Comparison of ENCODE assay signal across 1 cellular context in the genomic region with DNA sequence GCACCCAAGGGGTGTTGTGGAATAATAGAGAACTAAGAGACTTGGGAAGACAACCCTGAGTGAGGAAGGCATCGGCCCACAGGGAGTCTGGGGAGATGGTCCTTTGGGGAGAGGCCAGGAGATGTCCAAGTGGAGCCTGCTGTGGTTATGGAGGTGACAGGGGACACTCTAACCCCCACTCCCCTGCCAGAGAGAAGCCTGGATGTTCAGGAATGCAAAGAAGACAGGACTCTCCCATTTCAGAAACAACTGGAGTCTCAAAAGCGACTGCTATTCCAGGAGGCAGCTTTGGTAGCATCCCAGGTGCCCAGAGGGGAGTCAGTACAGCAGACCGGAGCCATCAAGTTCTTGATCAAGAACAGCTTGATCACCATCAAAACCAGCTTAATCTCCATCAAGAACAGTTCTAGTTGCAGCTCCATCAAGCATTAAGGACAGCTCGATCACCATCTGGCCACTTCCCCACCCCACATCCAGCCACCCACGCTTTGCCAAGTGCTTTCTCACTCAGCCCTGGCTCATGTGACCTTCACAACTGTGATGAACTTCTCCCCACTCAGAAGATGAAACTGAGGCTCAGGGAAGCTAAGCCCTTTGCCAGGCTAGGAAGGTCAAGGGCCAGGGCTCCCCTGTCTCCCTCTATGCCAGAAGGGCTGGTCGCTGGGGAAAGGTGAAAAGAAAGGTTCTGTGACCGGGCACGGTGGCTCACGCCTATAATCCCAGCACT.
TF ChIP-seq lines count a peak whose summit lies in the region.

No MANE protein-coding gene starts in this region.

TF ChIP-seq in H1, 55 proteins besides CTCF, POLR2A, EP300 and RAD21:
- no peak for TF ChIP-seq EZH2 (IDR thresholded peaks at IDR 0.05; ENCODE audit: low read depth, low read length, severe bottlenecking)
- no peak for TF ChIP-seq SAP30 (IDR thresholded peaks at IDR 0.05; ENCODE audit: insufficient read depth, insufficient replicate concordance, low read length)
- TF ChIP-seq MAFK (IDR thresholded peaks at IDR 0.05; ENCODE audit: low read depth, low read length) = no peak
- TF ChIP-seq CBX8 (IDR thresholded peaks at IDR 0.05; ENCODE audit: borderline replicate concordance, low read depth, low read length) = no peak
- TF ChIP-seq YY1 (IDR thresholded peaks at IDR 0.05; ENCODE audit: low read depth, low read length) = no peak
- TF ChIP-seq RXRA (IDR thresholded peaks at IDR 0.05; ENCODE audit: insufficient read depth, low read depth, low read length) = no peak
- TF ChIP-seq, protein P1, sequence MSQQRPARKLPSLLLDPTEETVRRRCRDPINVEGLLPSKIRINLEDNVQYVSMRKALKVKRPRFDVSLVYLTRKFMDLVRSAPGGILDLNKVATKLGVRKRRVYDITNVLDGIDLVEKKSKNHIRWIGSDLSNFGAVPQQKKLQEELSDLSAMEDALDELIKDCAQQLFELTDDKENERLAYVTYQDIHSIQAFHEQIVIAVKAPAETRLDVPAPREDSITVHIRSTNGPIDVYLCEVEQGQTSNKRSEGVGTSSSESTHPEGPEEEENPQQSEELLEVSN (IDR thresholded peaks at IDR 0.05) = no peak
- TF ChIP-seq SIX5 (IDR thresholded peaks at IDR 0.05; ENCODE audit: low read depth, low read length) = no peak
- TF ChIP-seq KDM1A (IDR thresholded peaks at IDR 0.05; ENCODE audit: borderline replicate concordance, low read length) = no peak
- no peak for TF ChIP-seq KDM5A (IDR thresholded peaks at IDR 0.05; ENCODE audit: low read length)
- no peak for TF ChIP-seq TCF12 (IDR thresholded peaks at IDR 0.05; ENCODE audit: low read depth, low read length)
- TF ChIP-seq CHD2 (IDR thresholded peaks at IDR 0.05; ENCODE audit: low read length) = no peak
- no peak for TF ChIP-seq EGR1 (IDR thresholded peaks at IDR 0.05; ENCODE audit: borderline replicate concordance, low read depth, low read length)
- TF ChIP-seq POU5F1 (IDR thresholded peaks at IDR 0.05; ENCODE audit: low read depth, low read length) = no peak
- TF ChIP-seq JUN (IDR thresholded peaks at IDR 0.05; ENCODE audit: low read depth, low read length) = no peak
- TF ChIP-seq RNF2 (IDR thresholded peaks at IDR 0.05; ENCODE audit: borderline replicate concordance, low read depth, low read length, missing control alignments, poor library complexity, severe bottlenecking) = no peak
- no peak for TF ChIP-seq ZNF274 (IDR thresholded peaks at IDR 0.05; ENCODE audit: borderline replicate concordance, extremely low read depth, low read length)
- TF ChIP-seq JUND (IDR thresholded peaks at IDR 0.05; ENCODE audit: low read length) = no peak
- TF ChIP-seq GABPA (IDR thresholded peaks at IDR 0.05; ENCODE audit: borderline replicate concordance, insufficient read depth, low read length) = no peak
